Comparison of ENCODE assay signal across 18 cellular contexts in genomic region chr12:38838211-38838850, GRCh38.
A peak's percentile ranks its signal among the peaks of the same experiment; 100 is the strongest.
DNase-seq lines count a peak whose midpoint lies in the region; ATAC-seq and TF ChIP-seq lines count a peak whose summit lies in the region.
"Had no signal": no experiment of that assay in that cellular context is flagged by ENCODE, and none has a peak within 500 bp of the region (broad histone marks: within the 10 kb centered on the region; RNA-seq: fewer than 3 reads in every experiment).

No MANE protein-coding gene starts in this region.

- no peak for TF ChIP-seq EP300 in gastroesophageal sphincter (IDR thresholded peaks at IDR 0.05)

- H4K20me1 ChIP-seq in HCT116 (ENCODE audit: insufficient read depth): no peaks in the 10 kb centered on the region

- H3K4me2 ChIP-seq in HCT116 (ENCODE audit: low read length): no peak overlapping the region
- H3K4me2 ChIP-seq: KMS-11 had no signal

- TF ChIP-seq POLR2A in HCT116 (IDR thresholded peaks at IDR 0.05; ENCODE audit: borderline replicate concordance, extremely low read depth, insufficient read depth, insufficient read length) (no peak), gastroesophageal sphincter (IDR thresholded peaks at IDR 0.05) (no peak)

- H3K9me2 ChIP-seq in HCT116 (ENCODE audit: insufficient read depth): no peaks in the 10 kb centered on the region

- RAD21 ChIA-PET in HCT116 (lab: Charles Lee; ENCODE audit: low non-redundant PET in 1 of 2, low total read pairs in 2 of 2, uncharacterized antibody in 2 of 2, unreplicated experiment in 2 of 2): no interaction called here

- POLR2A ChIA-PET in HCT116 (lab: Charles Lee): no interaction called here

- no peaks in the 10 kb centered on the region for H3K4me1 ChIP-seq in HCT116 (ENCODE audit: control insufficient read depth in 1 of 2, insufficient read depth in 2 of 2, low read length in 2 of 2)
- peaks cover 8 to 19% of the 10 kb centered on the region in 2 donors for H3K4me1 ChIP-seq in mucosa of rectum (ENCODE audit: control insufficient read depth in 2 of 2, insufficient read depth in 2 of 2, low read length in 2 of 2)
- H3K4me1 ChIP-seq in gastroesophageal sphincter: no peaks in the 10 kb centered on the region

- no peak overlapping the region for H2AFZ ChIP-seq in HCT116 (ENCODE audit: low read depth, low read length, poor library complexity, severe bottlenecking)

- DNase-seq in HCT116 (ENCODE audit: low read depth, low spot score) (no peak), MV-4-11 (lab: John Stamatoyannopoulos, UW) (peak; percentile 33), dermis blood vessel endothelial cell (peak; percentile 32), C1 segment of cervical spinal cord (lab: John Stamatoyannopoulos, UW) (no peak), left lobe of liver (ENCODE audit: low spot score) (no peak)
- DNase-seq: ACHN, COR-L47, EL, MM.1S, NCI-H1092 treated with DMSO at 0.1 percent for 48 hours, NCI-H2081 treated with DMSO at 0.1 percent for 48 hours, NCI-H446 treated with DMSO at 0.1 percent for 48 hours, NCI-H69, Peyer's patch had no signal

- no peak overlapping the region for H3K27ac ChIP-seq in HCT116 (ENCODE audit: low read depth, low read length)
- H3K27ac ChIP-seq in mucosa of rectum (ENCODE audit: low read depth in 2 of 2, low read length in 2 of 2): peak overlapping the region; percentile 35 to 62
- no peak overlapping the region for H3K27ac ChIP-seq in gastroesophageal sphincter
- H3K27ac ChIP-seq: KMS-11, Peyer's patch had no signal

- no peaks in the 10 kb centered on the region for H3K9me3 ChIP-seq in HCT116 (ENCODE audit: control insufficient read depth in 1 of 2, insufficient read depth in 1 of 2, low read depth in 1 of 2, low read length in 2 of 2)
- H3K9me3 ChIP-seq in mucosa of rectum (ENCODE audit: control insufficient read depth in 2 of 2, low read length in 2 of 2): no peaks in the 10 kb centered on the region
- no peaks in the 10 kb centered on the region for H3K9me3 ChIP-seq in gastroesophageal sphincter
- H3K9me3 ChIP-seq: Peyer's patch had no signal

- no peak for TF ChIP-seq RAD21 in HCT116 (IDR thresholded peaks at IDR 0.05; ENCODE audit: low read depth)

- no peaks in the 10 kb centered on the region for H3K79me2 ChIP-seq in HCT116 (ENCODE audit: insufficient read depth, low read length)

- TSS peak; percentile 23 for BruUV-seq in HCT116 (replicated peaks; lab: Mats Ljungman, UMichigan)

- H3K27me3 ChIP-seq in HCT116 (ENCODE audit: insufficient read depth, low read length): no peaks in the 10 kb centered on the region
- H3K27me3 ChIP-seq in mucosa of rectum (ENCODE audit: control insufficient read depth in 2 of 2, insufficient read depth in 2 of 2, low read length in 2 of 2): no peaks in the 10 kb centered on the region
- H3K27me3 ChIP-seq in gastroesophageal sphincter: no peaks in the 10 kb centered on the region
- H3K27me3 ChIP-seq: Peyer's patch had no signal

- intact Hi-C loops in HCT116 (cut with micrococcal nuclease): no loop called here

- H3K4me3 ChIP-seq in HCT116 (replicated peaks in 1 of 2; ENCODE audit: low read depth in 1 of 2, low read length in 2 of 2): no peak overlapping the region
- peak overlapping the region; percentile 20 to 41 for H3K4me3 ChIP-seq in mucosa of rectum (ENCODE audit: low read length in 2 of 2)
- H3K4me3 ChIP-seq in gastroesophageal sphincter: no peak overlapping the region
- H3K4me3 ChIP-seq: Peyer's patch had no signal

- WGBS in gastroesophageal sphincter (ENCODE audit: low coverage in 1 of 2), 2 donors: 82 to 89% methylated on average over 1 of the region's 1 CpG

- no peak overlapping the region for H3K9ac ChIP-seq in HCT116 (ENCODE audit: low read length)
- H3K9ac ChIP-seq in mucosa of rectum (ENCODE audit: low read depth in 1 of 2, low read length in 2 of 2): no peak overlapping the region
- H3K9ac ChIP-seq: KMS-11 had no signal

- CTCF ChIA-PET in HCT116 (lab: Charles Lee): no interaction called here

- H3K36me3 ChIP-seq in HCT116 (ENCODE audit: control insufficient read depth in 1 of 2, insufficient read depth in 2 of 2, low read length in 2 of 2) (no peaks in the 10 kb centered on the region), mucosa of rectum (ENCODE audit: control insufficient read depth in 2 of 2, insufficient read depth in 2 of 2, low read length in 2 of 2) (no peaks in the 10 kb centered on the region), gastroesophageal sphincter (no peaks in the 10 kb centered on the region)
- H3K36me3 ChIP-seq: Peyer's patch had no signal

- ATAC-seq in HCT116 (no peak), GM18498 (IDR thresholded peaks at IDR 0.05; ENCODE audit: unreplicated experiment) (no peak), gastroesophageal sphincter (no peak), left lobe of liver (no peak)

- TF ChIP-seq CTCF in HCT116 (IDR thresholded peaks at IDR 0.05 in 2 of 3, conservative IDR thresholded peaks at IDR 0.05 in 1 of 3; ENCODE audit: borderline replicate concordance in 1 of 3, insufficient read depth in 1 of 3, low read depth in 2 of 3, low read length in 2 of 3) (no peak), gastroesophageal sphincter (IDR thresholded peaks at IDR 0.05) (no peak)

TF ChIP-seq in HCT116, 20 proteins besides CTCF, POLR2A, EP300 and RAD21:
- TF ChIP-seq JUND (IDR thresholded peaks at IDR 0.05): no peak
- no peak for TF ChIP-seq ATF3 (IDR thresholded peaks at IDR 0.05)
- no peak for TF ChIP-seq YY1 (IDR thresholded peaks at IDR 0.05; ENCODE audit: extremely low read depth, insufficient replicate concordance, low read depth, low read length)
- no peak for TF ChIP-seq ZNF274 (IDR thresholded peaks at IDR 0.05; ENCODE audit: low read depth, low read length)
- no peak for TF ChIP-seq SIN3A (IDR thresholded peaks at IDR 0.05; ENCODE audit: low read depth)
- no peak for TF ChIP-seq FOSL1 (IDR thresholded peaks at IDR 0.05; ENCODE audit: low read depth)
- no peak for TF ChIP-seq REST (IDR thresholded peaks at IDR 0.05; ENCODE audit: low read depth)
- TF ChIP-seq EZH2 (IDR thresholded peaks at IDR 0.05): no peak
- no peak for TF ChIP-seq ELF1 (IDR thresholded peaks at IDR 0.05; ENCODE audit: borderline replicate concordance, low read depth)
- no peak for TF ChIP-seq CBX3 (IDR thresholded peaks at IDR 0.05; ENCODE audit: low read depth)
- TF ChIP-seq TCF7L2 (IDR thresholded peaks at IDR 0.05; ENCODE audit: borderline replicate concordance, extremely low read depth, insufficient read depth, insufficient read length): no peak
- no peak for TF ChIP-seq POLR2AphosphoS5 (IDR thresholded peaks at IDR 0.05; ENCODE audit: low read depth, low read length)
- TF ChIP-seq SP1 (IDR thresholded peaks at IDR 0.05; ENCODE audit: low read depth): no peak
- no peak for TF ChIP-seq MAX (IDR thresholded peaks at IDR 0.05)
- TF ChIP-seq CEBPB (IDR thresholded peaks at IDR 0.05; ENCODE audit: low read depth): no peak
- TF ChIP-seq EGR1 (IDR thresholded peaks at IDR 0.05; ENCODE audit: low read depth): no peak
- no peak for TF ChIP-seq ZFX (IDR thresholded peaks at IDR 0.05)
- no peak for TF ChIP-seq ZBTB33 (IDR thresholded peaks at IDR 0.05; ENCODE audit: extremely low read depth, insufficient replicate concordance, low read length)
- no peak for TF ChIP-seq EZH2phosphoT487 (IDR thresholded peaks at IDR 0.05; ENCODE audit: borderline replicate concordance)

Comparison
In these comparisons a context has a peak if more than half of its experiments do, and no peak if none do; other contexts are left out.
1. DNase-seq: peak in MV-4-11 (single experiment) and dermis blood vessel endothelial cell (single experiment); none in HCT116 (single experiment), C1 segment of cervical spinal cord (0 of 14) and left lobe of liver (single experiment).
2. H3K27ac ChIP-seq: peak in mucosa of rectum (2 of 2); none in HCT116 (single experiment) and gastroesophageal sphincter (0 of 4).
3. H3K4me3 ChIP-seq: peak in mucosa of rectum (2 of 2); none in HCT116 (0 of 2) and gastroesophageal sphincter (0 of 2).